7 cellular contexts compared by ENCODE assay signal in the genomic region with DNA sequence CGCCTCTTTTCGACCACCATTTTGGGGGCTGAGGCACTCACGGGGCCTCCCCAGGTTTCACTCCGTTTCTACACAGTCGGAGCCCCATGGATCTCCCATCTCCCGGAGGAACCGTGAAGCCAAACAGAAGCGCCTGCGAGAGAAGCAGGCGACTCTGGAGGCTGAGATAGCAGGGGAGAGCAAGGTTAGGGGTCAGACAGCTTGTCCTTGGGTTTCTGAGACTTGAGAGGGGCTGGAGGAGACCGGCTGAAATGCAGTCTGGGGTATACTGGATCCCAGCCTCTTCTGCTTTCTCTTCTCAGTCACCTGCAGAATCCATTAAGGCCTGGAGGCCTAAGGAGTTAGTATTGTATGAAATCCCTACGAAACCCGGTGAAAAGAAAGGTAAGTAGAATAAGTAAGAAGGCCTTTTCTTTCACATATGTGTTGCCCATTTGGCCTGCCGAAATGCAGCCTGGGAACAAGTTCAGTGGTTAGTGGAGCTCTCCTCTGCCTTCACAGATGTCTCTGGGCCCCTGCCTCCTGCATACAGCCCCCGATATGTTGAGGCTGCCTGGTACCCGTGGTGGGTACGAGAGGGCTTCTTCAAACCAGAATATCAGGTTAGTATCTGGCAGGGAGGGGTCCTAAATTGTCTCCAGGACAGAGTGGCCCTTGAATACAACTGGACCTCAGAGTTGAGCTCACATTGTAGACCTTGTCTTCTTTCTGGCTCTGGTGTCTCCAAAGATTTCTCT. TPM values are rescaled to one million over a fixed set of nuclear protein-coding genes. Genes with fewer than 3 reads are reported as not detected.
A peak's percentile ranks its signal among the peaks of the same experiment; 100 is the strongest.
DNase-seq lines count a peak whose midpoint lies in the region; ATAC-seq and TF ChIP-seq lines count a peak whose summit lies in the region.
"Had no signal": no experiment of that assay in that cellular context is flagged by ENCODE, and none has a peak within 500 bp of the region (broad histone marks: within the 10 kb centered on the region; RNA-seq: fewer than 3 reads in every experiment).

No MANE protein-coding gene starts in this region.

- no peaks in the 10 kb centered on the region for H3K9me3 ChIP-seq in SJSA1 (replicated peaks)
- H3K9me3 ChIP-seq in left ventricle myocardium inferior (replicated peaks) = no peaks in the 10 kb centered on the region
- no peaks in the 10 kb centered on the region for H3K9me3 ChIP-seq in tibial artery

- intact Hi-C loops in left ventricle myocardium inferior (cut with micrococcal nuclease) = loop anchor here (5.0 kb wide), 1 partner anchor 157 kb away; no protein-coding TSS in a partner anchor
- intact Hi-C loops in tibial artery (cut with DNase I; ENCODE audit: low total_unique reads) = loop anchor here (2.0 kb wide), 1 partner anchor 172 kb away; no protein-coding TSS in a partner anchor

- H2AFZ ChIP-seq in ACC112 (ENCODE audit: low read length, unreplicated experiment) = peak overlapping the region; percentile 95

- peak overlapping the region; percentile 71 for H3K4me3 ChIP-seq in ACC112 (ENCODE audit: low read depth, low read length)
- H3K4me3 ChIP-seq in SJSA1 = peak overlapping the region; percentile 44; the same call in 1 of the 2 replicates
- H3K4me3 ChIP-seq in left ventricle myocardium inferior = peak overlapping the region; percentile 74
- peak overlapping the region; percentile 53 to 63 for H3K4me3 ChIP-seq in tibial artery

- DNase-seq in SJSA1 (ENCODE audit: low read depth in 1 of 2, low spot score in 2 of 2) = no peak
- DNase-seq in left ventricle myocardium inferior = no peak
- no peak for DNase-seq in tibial artery

- H3K27ac ChIP-seq in ACC112 (ENCODE audit: low read depth, low read length) = peak overlapping the region; percentile 52
- H3K27ac ChIP-seq in SJSA1 = peak overlapping the region; percentile 69
- H3K27ac ChIP-seq in left ventricle myocardium inferior (replicated peaks) = peak overlapping the region; percentile 95
- H3K27ac ChIP-seq in tibial artery = peak overlapping the region; percentile 85 to 87

- no peak for ATAC-seq in GM21367 (IDR thresholded peaks at IDR 0.05; ENCODE audit: unreplicated experiment)
- no peak for ATAC-seq in HG02981 (IDR thresholded peaks at IDR 0.05; ENCODE audit: unreplicated experiment)

- no peaks in the 10 kb centered on the region for H3K79me2 ChIP-seq in ACC112 (ENCODE audit: control insufficient read depth, insufficient read depth, low read length, unreplicated experiment)

- TF ChIP-seq CTCF in left ventricle myocardium inferior (IDR thresholded peaks at IDR 0.05; ENCODE audit: borderline replicate concordance) (no peak), tibial artery (IDR thresholded peaks at IDR 0.05) (no peak)

- H3K36me3 ChIP-seq in ACC112 (ENCODE audit: insufficient read depth, low read length) (no peaks in the 10 kb centered on the region; the same call in 1 of the 2 replicates), SJSA1 (peaks cover 78% of the 10 kb centered on the region), left ventricle myocardium inferior (peaks cover 50% of the 10 kb centered on the region), tibial artery (peaks cover 15 to 62% (median 46%) of the 10 kb centered on the region in 3 donors)

- H3K27me3 ChIP-seq in ACC112 (ENCODE audit: insufficient read depth, low read length) = no peaks in the 10 kb centered on the region
- no peaks in the 10 kb centered on the region for H3K27me3 ChIP-seq in SJSA1 (replicated peaks)
- H3K27me3 ChIP-seq in left ventricle myocardium inferior (ENCODE audit: low read depth) = no peaks in the 10 kb centered on the region
- H3K27me3 ChIP-seq in tibial artery = no peaks in the 10 kb centered on the region

- peaks cover 20% of the 10 kb centered on the region for H3K4me1 ChIP-seq in ACC112 (ENCODE audit: control insufficient read depth, insufficient read depth, low read length, unreplicated experiment)
- H3K4me1 ChIP-seq in SJSA1 (replicated peaks) = peaks cover 18% of the 10 kb centered on the region
- H3K4me1 ChIP-seq in left ventricle myocardium inferior = peaks cover 27% of the 10 kb centered on the region
- H3K4me1 ChIP-seq in tibial artery = peaks cover 0 to 31% (median 25%) of the 10 kb centered on the region in 4 donors

RNA-seq across cellular contexts. Expression of gene VARS2, which starts 1.0 kb away (rescaled TPM):
- 21.2 and 28.9 TPM in 2 replicates for total RNA-seq in SJSA1 (2014; rRNA removed; shearing (Covaris generic))
- 21.0 TPM for total RNA-seq in left ventricle myocardium inferior

RNA-seq across cellular contexts. Expression of gene GTF2H4, which starts 7.0 kb away (rescaled TPM):
- 13.4 and 17.7 TPM in 2 replicates for total RNA-seq in SJSA1 (2014; rRNA removed; shearing (Covaris generic))
- 23.0 TPM for total RNA-seq in left ventricle myocardium inferior

RNA-seq across cellular contexts. Expression of gene SFTA2, which starts 16.9 kb away (rescaled TPM):
- not detected in 2 replicates for total RNA-seq in SJSA1 (2014; rRNA removed; shearing (Covaris generic))
- not detected for total RNA-seq in left ventricle myocardium inferior
- total RNA-seq: renal cortical epithelial cell had no signal

RNA-seq across cellular contexts. Expression of gene MUCL3, which starts 25.8 kb away (rescaled TPM):
- total RNA-seq in SJSA1 (2014; rRNA removed; shearing (Covaris generic)) = not detected in 2 replicates
- not detected for total RNA-seq in left ventricle myocardium inferior
- total RNA-seq: renal cortical epithelial cell had no signal

RNA-seq across cellular contexts. Expression of gene DDR1, which starts 30.7 kb away (rescaled TPM):
- 17.0 and 18.2 TPM in 2 replicates for total RNA-seq in SJSA1 (2014; rRNA removed; shearing (Covaris generic))
- total RNA-seq in left ventricle myocardium inferior = 28.2 TPM
